1 cellular context compared by ENCODE assay signal in genomic region chr4:118975487-118976192, GRCh38.
TF ChIP-seq lines count a peak whose summit lies in the region.

No MANE protein-coding gene starts in this region.

TF ChIP-seq in K562, 482 proteins besides CTCF, POLR2A, EP300 and RAD21 (continued from another document):
- TF ChIP-seq MGA (IDR thresholded peaks at IDR 0.05) (no peak), HMBOX1 (IDR thresholded peaks at IDR 0.05) (no peak), ZNF668 (CRISPR knock-in tag; IDR thresholded peaks at IDR 0.05) (no peak), PTRF (tag; IDR thresholded peaks at IDR 0.05) (no peak), NONO (IDR thresholded peaks at IDR 0.05; ENCODE audit: low read depth in 2 of 2, low read length in 1 of 2) (no peak), MBD2 (IDR thresholded peaks at IDR 0.05; ENCODE audit: borderline replicate concordance, low read depth) (no peak), KAT8 (IDR thresholded peaks at IDR 0.05; ENCODE audit: low read depth) (no peak), ZNF224 (CRISPR knock-in tag; IDR thresholded peaks at IDR 0.05) (no peak), HDAC2 (IDR thresholded peaks at IDR 0.05) (no peak), RFX5 (IDR thresholded peaks at IDR 0.05; ENCODE audit: low read depth, low read length) (no peak)
